In genomic region chr18:46156124-46156745, GRCh38 we compare ENCODE assay signal across 9 cellular contexts. TPM values are rescaled to one million over a fixed set of nuclear protein-coding genes. Genes with fewer than 3 reads are reported as not detected.
DNase-seq lines count a peak whose midpoint lies in the region; ATAC-seq and TF ChIP-seq lines count a peak whose summit lies in the region.
"Had no signal": no experiment of that assay in that cellular context is flagged by ENCODE, and none has a peak within 500 bp of the region (broad histone marks: within the 10 kb centered on the region; RNA-seq: fewer than 3 reads in every experiment).

No MANE protein-coding gene starts in this region.

- DNase-seq in GM23248 (no peak), brain microvascular endothelial cell (no peak), Peyer's patch (no peak), left lobe of liver (ENCODE audit: low spot score) (no peak), NCI-H524 (lab: John Stamatoyannopoulos, UW) (no peak)
- peak; percentile 84 for DNase-seq in activated CD4-positive, alpha-beta T cell treated with anti-CD3 and anti-CD28 coated beads, Interleukin-2, amount 10 ng/mL, durations not matched to agents 24 days and 14 days

- peaks cover 6% of the 10 kb centered on the region for H3K36me3 Mint-ChIP-seq in activated CD4-positive, alpha-beta T cell treated with anti-CD3 and anti-CD28 coated beads, Interleukin-2, amount 10 ng/mL, durations not matched to agents 24 days and 14 days (ENCODE audit: low read depth)

- peak overlapping the region; percentile 64 for H3K4me3 Mint-ChIP-seq in activated CD4-positive, alpha-beta T cell treated with anti-CD3 and anti-CD28 coated beads, Interleukin-2, amount 10 ng/mL, durations not matched to agents 24 days and 14 days
- H3K4me3 Mint-ChIP-seq: GM23338 had no signal

- no peaks in the 10 kb centered on the region for H3K9me2 ChIP-seq in GM23248 (ENCODE audit: insufficient read depth)

- no peak for TF ChIP-seq POLR2A in Peyer's patch (IDR thresholded peaks at IDR 0.05)

- H4K20me1 ChIP-seq in GM23248 (ENCODE audit: insufficient read depth) = no peaks in the 10 kb centered on the region

- intact Hi-C loops in activated CD4-positive, alpha-beta T cell treated with anti-CD3 and anti-CD28 coated beads, Interleukin-2, amount 10 ng/mL, durations not matched to agents 24 days and 14 days (cut with micrococcal nuclease) = loop anchor here (1.0 to 5.0 kb wide), 3 partner anchors 17 to 176 kb away; a partner anchor contains a TSS

- H3K27ac ChIP-seq in GM23248 (peak overlapping the region; percentile 51), brain microvascular endothelial cell (peak overlapping the region; percentile 28), Peyer's patch (no peak overlapping the region)

- H3F3A ChIP-seq in GM23248 (ENCODE audit: insufficient read depth) = peaks cover 29% of the 10 kb centered on the region

- H3K9ac ChIP-seq in GM23248 (no peak overlapping the region), skeletal muscle satellite cell (ENCODE audit: low read depth, low read length) (no peak overlapping the region)

- no peak for TF ChIP-seq CTCF in brain microvascular endothelial cell (IDR thresholded peaks at IDR 0.05; ENCODE audit: low read depth, low read length, missing control alignments)
- TF ChIP-seq CTCF in Peyer's patch (IDR thresholded peaks at IDR 0.05) = no peak

- no peaks in the 10 kb centered on the region for H3K9me3 Mint-ChIP-seq in activated CD4-positive, alpha-beta T cell treated with anti-CD3 and anti-CD28 coated beads, Interleukin-2, amount 10 ng/mL, durations not matched to agents 24 days and 14 days
- H3K9me3 Mint-ChIP-seq: GM23338 had no signal

- H3K4me1 Mint-ChIP-seq in activated CD4-positive, alpha-beta T cell treated with anti-CD3 and anti-CD28 coated beads, Interleukin-2, amount 10 ng/mL, durations not matched to agents 24 days and 14 days = peaks cover 67% of the 10 kb centered on the region

- H3K27ac Mint-ChIP-seq in activated CD4-positive, alpha-beta T cell treated with anti-CD3 and anti-CD28 coated beads, Interleukin-2, amount 10 ng/mL, durations not matched to agents 24 days and 14 days = peak overlapping the region; percentile 87
- H3K27ac Mint-ChIP-seq: GM23338 had no signal

- H3K36me3 ChIP-seq in GM23248 (ENCODE audit: low read depth) (no peaks in the 10 kb centered on the region), brain microvascular endothelial cell (replicated peaks) (no peaks in the 10 kb centered on the region), skeletal muscle satellite cell (ENCODE audit: insufficient read depth, low read length) (no peaks in the 10 kb centered on the region), Peyer's patch (no peaks in the 10 kb centered on the region)

- H3K4me2 ChIP-seq in GM23248 (ENCODE audit: unreplicated experiment) = peak overlapping the region; percentile 47
- peak overlapping the region; percentile 69 for H3K4me2 ChIP-seq in skeletal muscle satellite cell (ENCODE audit: low read length)
- H3K4me2 ChIP-seq: GM23338 had no signal

- H3K27me3 Mint-ChIP-seq in activated CD4-positive, alpha-beta T cell treated with anti-CD3 and anti-CD28 coated beads, Interleukin-2, amount 10 ng/mL, durations not matched to agents 24 days and 14 days = no peaks in the 10 kb centered on the region

- no peak overlapping the region for H2AFZ ChIP-seq in GM23248
- H2AFZ ChIP-seq: GM23338 had no signal

- no peaks in the 10 kb centered on the region for H3K79me2 ChIP-seq in GM23248 (ENCODE audit: insufficient read depth)

- H3K4me1 ChIP-seq in GM23248 (ENCODE audit: insufficient read depth) (peaks cover 49% of the 10 kb centered on the region), skeletal muscle satellite cell (ENCODE audit: control insufficient read depth, insufficient read depth, low read length) (peaks cover 56% of the 10 kb centered on the region), Peyer's patch (no peaks in the 10 kb centered on the region)

- in situ Hi-C loops in GM23248 (cut with MboI) (loop anchor here (25.0 kb wide), 1 partner anchor 331 kb away; no protein-coding TSS in a partner anchor), brain microvascular endothelial cell (cut with HindIII; ENCODE audit: low pct_ligation_motif_present, low sequenced_read_pairs) (loop anchor here (25.0 kb wide), 1 partner anchor 506 kb away; the partner anchor contains the start of gene LOXHD1)

- H3K9me3 ChIP-seq in GM23248 (ENCODE audit: low read depth) (no peaks in the 10 kb centered on the region), skeletal muscle satellite cell (replicated peaks; ENCODE audit: low read length) (no peaks in the 10 kb centered on the region), Peyer's patch (no peaks in the 10 kb centered on the region)

- H3K4me3 ChIP-seq in GM23248 = 0 out of 2 replicates have a peak overlapping the region, but pooled peaks have one; percentile 25
- no peak overlapping the region for H3K4me3 ChIP-seq in brain microvascular endothelial cell (ENCODE audit: low read depth, low read length)
- H3K4me3 ChIP-seq in skeletal muscle satellite cell (ENCODE audit: low read length) = no peak overlapping the region
- no peak overlapping the region for H3K4me3 ChIP-seq in Peyer's patch
- H3K4me3 ChIP-seq: GM23338 had no signal

- ATAC-seq in GM21381 (IDR thresholded peaks at IDR 0.05; ENCODE audit: unreplicated experiment) = no peak
- ATAC-seq in left lobe of liver = no peak
- ATAC-seq: GM23338 had no signal

- 94 to 99% methylated on average over 3 of the region's 3 CpGs for WGBS in GM23248 (ENCODE audit: low coverage in 1 of 2, low lambda C conversion rate in 2 of 2, missing lambda C conversion rate in 2 of 2), 2 experiments

- H3K27me3 ChIP-seq in GM23248 (replicated peaks; ENCODE audit: insufficient read depth) (no peaks in the 10 kb centered on the region), brain microvascular endothelial cell (replicated peaks) (no peaks in the 10 kb centered on the region), skeletal muscle satellite cell (ENCODE audit: control insufficient read depth, insufficient read depth, low read length) (no peaks in the 10 kb centered on the region), Peyer's patch (no peaks in the 10 kb centered on the region)

RNA-seq across cellular contexts. Expression of gene HAUS1, which starts 52.0 kb away (rescaled TPM):
- 24.2 and 31.9 TPM in 2 replicates for total RNA-seq in GM23248 (2014; rRNA removed; shearing (Covaris generic))
- 33.6 and 36.9 TPM in 2 replicates for polyA plus RNA-seq in GM23248 (2016; fragmentation: Nextera tagmentation; extraction: Ambion mirVana)
- 49.5 and 49.6 TPM in 2 replicates for total RNA-seq in activated CD4-positive, alpha-beta T cell treated with anti-CD3 and anti-CD28 coated beads, Interleukin-2, amount 10 ng/mL, durations not matched to agents 24 days and 14 days
- 41.7 and 44.1 TPM in 2 replicates for total RNA-seq in skeletal muscle satellite cell (2012; rRNA removed)
- total RNA-seq in Peyer's patch = 10 to 100 TPM; 24.1 to 54.8 (median 37.3) TPM
- 4.1 TPM for total RNA-seq in left lobe of liver

RNA-seq across cellular contexts. Expression of gene ATP5F1A, which starts 58.1 kb away (rescaled TPM):
- 562 and 618 TPM in 2 replicates for total RNA-seq in GM23248 (2014; rRNA removed; shearing (Covaris generic))
- 353 and 366 TPM in 2 replicates for polyA plus RNA-seq in GM23248 (2016; fragmentation: Nextera tagmentation; extraction: Ambion mirVana)
- 440 and 443 TPM in 2 replicates for total RNA-seq in activated CD4-positive, alpha-beta T cell treated with anti-CD3 and anti-CD28 coated beads, Interleukin-2, amount 10 ng/mL, durations not matched to agents 24 days and 14 days
- total RNA-seq in skeletal muscle satellite cell (2012; rRNA removed) = 844 TPM in 2 replicates
- total RNA-seq in Peyer's patch = 100 to 1,000 TPM; 295 to 667 (median 443) TPM
- total RNA-seq in left lobe of liver = 314 TPM

Comparison
In these comparisons a context has a peak if more than half of its experiments do, and no peak if none do; other contexts are left out.
1. H3K27ac ChIP-seq: peak in GM23248 (single experiment) and brain microvascular endothelial cell (single experiment); none in Peyer's patch (0 of 4).